ENCODE assay signal across 11 cellular contexts in genomic region chr4:153535735-153536494, GRCh38.
A peak's percentile ranks its signal among the peaks of the same experiment; 100 is the strongest.
DNase-seq lines count a peak whose midpoint lies in the region; ATAC-seq and TF ChIP-seq lines count a peak whose summit lies in the region.
"Had no signal": no experiment of that assay in that cellular context is flagged by ENCODE, and none has a peak within 500 bp of the region (broad histone marks: within the 10 kb centered on the region; RNA-seq: fewer than 3 reads in every experiment).

No MANE protein-coding gene starts in this region.

- H3K9me3 ChIP-seq in effector memory CD4-positive, alpha-beta T cell (ENCODE audit: control insufficient read depth, low read length) = no peaks in the 10 kb centered on the region
- H3K9me3 ChIP-seq in neural progenitor cell (ENCODE audit: low read depth) (no peaks in the 10 kb centered on the region), psoas muscle (no peaks in the 10 kb centered on the region)
- H3K9me3 ChIP-seq: sigmoid colon had no signal

- peak overlapping the region; percentile 56 for H3K27ac ChIP-seq in effector memory CD4-positive, alpha-beta T cell (ENCODE audit: insufficient read depth, low read length, poor library complexity, severe bottlenecking)
- H3K27ac ChIP-seq in neural progenitor cell (peak overlapping the region; percentile 40), psoas muscle (no peak overlapping the region)
- H3K27ac ChIP-seq: sigmoid colon had no signal

- DNase-seq in activated CD4-positive, alpha-beta T cell treated with anti-CD3 and anti-CD28 coated beads, Interleukin-2, amount 10 ng/mL, durations not matched to agents 24 days and 14 days = no peak
- DNase-seq in activated CD4-positive, alpha-beta T cell treated with anti-CD3 and anti-CD28 coated beads, Interleukin-2, amount 50 U/mL, for 1 hour = no peak
- DNase-seq in NCI-H526 (lab: John Stamatoyannopoulos, UW) = peak; percentile 45 to 51
- DNase-seq in effector memory CD4-positive, alpha-beta T cell = no peak
- DNase-seq in neural progenitor cell (ENCODE audit: low spot score) = peak; percentile 39
- no peak for DNase-seq in HK-2 (ENCODE audit: unreplicated experiment)
- DNase-seq in psoas muscle = no peak
- no peak for DNase-seq in NCI-H2196 (lab: John Stamatoyannopoulos, UW; ENCODE audit: unreplicated experiment)
- DNase-seq: NCI-H1092 treated with DMSO at 0.1 percent for 48 hours; sigmoid colon; stimulated activated naive CD4-positive, alpha-beta T cell treated with Interleukin-2 at 50 U/mL for 16 hours had no signal

- intact Hi-C loops in activated CD4-positive, alpha-beta T cell treated with anti-CD3 and anti-CD28 coated beads, Interleukin-2, amount 10 ng/mL, durations not matched to agents 24 days and 14 days (cut with micrococcal nuclease) = no loop called here
- intact Hi-C loops in psoas muscle (cut with DNase I) = loop anchor here in 1 of 2 donors (5.0 kb wide), 1 partner anchor 69 kb away; the partner anchor contains the start of gene TMEM131L

- no peaks in the 10 kb centered on the region for H3K27me3 ChIP-seq in effector memory CD4-positive, alpha-beta T cell (replicated peaks; ENCODE audit: control insufficient read depth, insufficient read depth, low read length, poor library complexity, severe bottlenecking)
- H3K27me3 ChIP-seq in neural progenitor cell (no peaks in the 10 kb centered on the region), psoas muscle (ENCODE audit: insufficient read depth in 3 of 3, low read length in 2 of 3) (no peaks in the 10 kb centered on the region)
- H3K27me3 ChIP-seq: sigmoid colon had no signal

- no peak overlapping the region for H3K4me2 ChIP-seq in neural progenitor cell

- H3K4me1 Mint-ChIP-seq in activated CD4-positive, alpha-beta T cell treated with anti-CD3 and anti-CD28 coated beads, Interleukin-2, amount 10 ng/mL, durations not matched to agents 24 days and 14 days = peaks cover 44% of the 10 kb centered on the region
- H3K4me1 Mint-ChIP-seq in neural progenitor cell = peaks cover 35% of the 10 kb centered on the region

- peaks cover 4% of the 10 kb centered on the region for H3F3A ChIP-seq in neural progenitor cell (ENCODE audit: low read depth)

- no peak overlapping the region for H3K4me3 Mint-ChIP-seq in activated CD4-positive, alpha-beta T cell treated with anti-CD3 and anti-CD28 coated beads, Interleukin-2, amount 10 ng/mL, durations not matched to agents 24 days and 14 days
- no peak overlapping the region for H3K4me3 Mint-ChIP-seq in neural progenitor cell

- no peaks in the 10 kb centered on the region for H3K79me2 ChIP-seq in neural progenitor cell (ENCODE audit: low read depth)

- H3K27ac Mint-ChIP-seq in activated CD4-positive, alpha-beta T cell treated with anti-CD3 and anti-CD28 coated beads, Interleukin-2, amount 10 ng/mL, durations not matched to agents 24 days and 14 days = peak overlapping the region; percentile 3
- peak overlapping the region; percentile 50 for H3K27ac Mint-ChIP-seq in neural progenitor cell

- H4K20me1 ChIP-seq in neural progenitor cell (ENCODE audit: low read depth) = no peaks in the 10 kb centered on the region

- TF ChIP-seq CTCF in neural progenitor cell (IDR thresholded peaks at IDR 0.05) = no peak
- no peak for TF ChIP-seq CTCF in psoas muscle (IDR thresholded peaks at IDR 0.05)

- no peaks in the 10 kb centered on the region for H3K27me3 Mint-ChIP-seq in activated CD4-positive, alpha-beta T cell treated with anti-CD3 and anti-CD28 coated beads, Interleukin-2, amount 10 ng/mL, durations not matched to agents 24 days and 14 days
- peaks cover 7% of the 10 kb centered on the region for H3K27me3 Mint-ChIP-seq in neural progenitor cell (ENCODE audit: insufficient read depth, low read depth)

- no peak overlapping the region for H2AFZ ChIP-seq in neural progenitor cell (replicated peaks)

- no peaks in the 10 kb centered on the region for H3K9me3 Mint-ChIP-seq in activated CD4-positive, alpha-beta T cell treated with anti-CD3 and anti-CD28 coated beads, Interleukin-2, amount 10 ng/mL, durations not matched to agents 24 days and 14 days
- no peaks in the 10 kb centered on the region for H3K9me3 Mint-ChIP-seq in neural progenitor cell

- H3K9ac ChIP-seq in neural progenitor cell = no peak overlapping the region

- H3K4me3 ChIP-seq in effector memory CD4-positive, alpha-beta T cell (ENCODE audit: insufficient read depth, low read depth, low read length, poor library complexity, severe bottlenecking) = peak overlapping the region; percentile 3
- H3K4me3 ChIP-seq in neural progenitor cell (no peak overlapping the region), psoas muscle (no peak overlapping the region)
- H3K4me3 ChIP-seq: sigmoid colon had no signal

- no peak for ATAC-seq in psoas muscle

- H3K36me3 Mint-ChIP-seq in activated CD4-positive, alpha-beta T cell treated with anti-CD3 and anti-CD28 coated beads, Interleukin-2, amount 10 ng/mL, durations not matched to agents 24 days and 14 days (ENCODE audit: low read depth) = peaks cover 19% of the 10 kb centered on the region
- peaks cover 7% of the 10 kb centered on the region for H3K36me3 Mint-ChIP-seq in neural progenitor cell

- peaks cover 40% of the 10 kb centered on the region for H3K4me1 ChIP-seq in effector memory CD4-positive, alpha-beta T cell (ENCODE audit: control insufficient read depth, insufficient read depth, low read length, poor library complexity, severe bottlenecking)
- peaks cover 29% of the 10 kb centered on the region for H3K4me1 ChIP-seq in neural progenitor cell
- H3K4me1 ChIP-seq in psoas muscle = peaks cover 86% of the 10 kb centered on the region

- WGBS in psoas muscle, 3 donors = 22 to 27% (median 25%) methylated on average over 7 of the region's 7 CpGs

- no peaks in the 10 kb centered on the region for H3K36me3 ChIP-seq in effector memory CD4-positive, alpha-beta T cell (ENCODE audit: control insufficient read depth, insufficient read depth, low read length)
- H3K36me3 ChIP-seq in neural progenitor cell = no peaks in the 10 kb centered on the region
- no peaks in the 10 kb centered on the region for H3K36me3 ChIP-seq in psoas muscle (ENCODE audit: insufficient read depth in 1 of 2, low read depth in 1 of 2)
- H3K36me3 ChIP-seq: sigmoid colon had no signal

Comparison
In these comparisons a context has a peak if more than half of its experiments do, and no peak if none do; other contexts are left out.
1. DNase-seq: peak in NCI-H526 (2 of 2) and neural progenitor cell (single experiment); none in activated CD4-positive, alpha-beta T cell treated with anti-CD3 and anti-CD28 coated beads, Interleukin-2, amount 10 ng/mL, durations not matched to agents 24 days and 14 days (single experiment), activated CD4-positive, alpha-beta T cell treated with anti-CD3 and anti-CD28 coated beads, Interleukin-2, amount 50 U/mL, for 1 hour (single experiment), effector memory CD4-positive, alpha-beta T cell (0 of 3), HK-2 (single experiment), psoas muscle (0 of 2) and NCI-H2196 (single experiment).